16 cellular contexts compared by ENCODE assay signal in the genomic region with DNA sequence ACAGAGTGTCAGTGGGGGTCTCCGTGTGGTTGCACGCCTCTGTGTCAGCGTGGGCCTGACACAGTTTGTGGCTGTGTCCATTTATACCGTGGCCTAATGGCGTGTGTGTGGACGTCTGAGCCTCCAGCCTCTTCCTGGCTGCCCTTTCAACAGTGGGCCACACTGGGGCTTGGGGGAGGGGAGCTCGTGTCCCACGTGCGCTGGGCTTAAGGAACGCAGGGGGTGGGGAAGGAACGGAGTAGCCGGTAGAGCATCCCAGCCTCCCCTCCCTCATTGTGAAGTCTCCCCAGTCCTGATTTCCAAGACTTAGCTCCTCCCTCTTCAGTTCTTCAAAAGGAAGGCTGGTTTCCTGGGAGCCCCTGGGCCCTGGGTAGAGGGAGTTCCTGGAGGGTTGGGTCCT. TPM values are rescaled to one million over a fixed set of nuclear protein-coding genes. Genes with fewer than 3 reads are reported as not detected.
DNase-seq lines count a peak whose midpoint lies in the region; ATAC-seq and TF ChIP-seq lines count a peak whose summit lies in the region.
"Had no signal": no experiment of that assay in that cellular context is flagged by ENCODE, and none has a peak within 500 bp of the region (broad histone marks: within the 10 kb centered on the region; RNA-seq: fewer than 3 reads in every experiment).

No MANE protein-coding gene starts in this region.

- in situ Hi-C loops in IMR-90 (cut with MboI; ENCODE audit: low sequenced_read_pairs), result no loop called here

- H4K8ac ChIP-seq in IMR-90 (ENCODE audit: low read depth in 2 of 2, low read length in 2 of 2), result no peak overlapping the region

- TF ChIP-seq RAD21 in IMR-90 (IDR thresholded peaks at IDR 0.05; ENCODE audit: low read length), result no peak

- H3K36me3 ChIP-seq in H7 (replicated peaks; ENCODE audit: control insufficient read depth, insufficient read depth, low read length) (no peaks in the 10 kb centered on the region), IMR-90 (ENCODE audit: control insufficient read depth, insufficient read depth, low read length) (no peaks in the 10 kb centered on the region), body of pancreas (replicated peaks in 1 of 2; ENCODE audit: insufficient read depth in 1 of 2, low read depth in 2 of 2) (no peaks in the 10 kb centered on the region)
- no peaks in the 10 kb centered on the region for H3K36me3 ChIP-seq in naive thymus-derived CD4-positive, alpha-beta T cell (ENCODE audit: control insufficient read depth in 2 of 3, insufficient read depth in 3 of 3, low read length in 3 of 3)

- H4K91ac ChIP-seq in IMR-90 (ENCODE audit: insufficient read depth, low read depth, low read length), result no peak overlapping the region

- no peak overlapping the region for H3K56ac ChIP-seq in IMR-90 (ENCODE audit: extremely low read depth, insufficient read depth, low read length)

- dilution Hi-C loops in IMR-90 (cut with HindIII; ENCODE audit: low sequenced_read_pairs, unreplicated experiment), result no loop called here

- intact Hi-C loops in IMR-90 (cut with micrococcal nuclease), result no loop called here
- intact Hi-C loops in naive thymus-derived CD4-positive, alpha-beta T cell (cut with micrococcal nuclease), result no loop called here
- intact Hi-C loops in body of pancreas (cut with DNase I), result no loop called here

- no peak overlapping the region for H2BK120ac ChIP-seq in IMR-90 (ENCODE audit: low read depth, low read length)

- H2AK9ac ChIP-seq in IMR-90 (replicated peaks; ENCODE audit: low read depth, low read length, poor library complexity), result no peak overlapping the region

- TF ChIP-seq POLR2A in IMR-90 (IDR thresholded peaks at IDR 0.05; ENCODE audit: low read depth, low read length) (no peak), body of pancreas (IDR thresholded peaks at IDR 0.05) (no peak)

- BruUV-seq in IMR-90 (replicated peaks; lab: Mats Ljungman, UMichigan), result no TSS peak

- peaks cover 27% of the 10 kb centered on the region for H3K27me3 Mint-ChIP-seq in neural crest cell (ENCODE audit: low read depth)
- H3K27me3 Mint-ChIP-seq in naive thymus-derived CD4-positive, alpha-beta T cell, result peaks cover 0 to 32% (median 0%) of the 10 kb centered on the region in 5 donors

- H3K9me1 ChIP-seq in IMR-90 (ENCODE audit: insufficient read depth, low read length), result peaks cover 3% of the 10 kb centered on the region

- POLR2A ChIA-PET in IMR-90 (lab: Charles Lee; ENCODE audit: unreplicated experiment), result no interaction called here
- POLR2A ChIA-PET in naive thymus-derived CD4-positive, alpha-beta T cell (lab: Charles Lee), result interaction anchor here (0.5 to 1.0 kb wide), 2 partner anchors 31 to 92 kb away, joined by 3 read pairs; no protein-coding TSS in a partner anchor

- H3K27ac Mint-ChIP-seq in neural crest cell (ENCODE audit: unreplicated experiment), result no peak overlapping the region
- H3K27ac Mint-ChIP-seq in naive thymus-derived CD4-positive, alpha-beta T cell, result no peak overlapping the region

- no peak overlapping the region for H3K4ac ChIP-seq in IMR-90 (ENCODE audit: low read depth, low read length)

- H2BK20ac ChIP-seq in IMR-90 (ENCODE audit: low read depth, low read length), result no peak overlapping the region

- H2BK15ac ChIP-seq in IMR-90 (ENCODE audit: low read depth, low read length), result no peak overlapping the region

- H3K4me3 ChIP-seq in H7 (ENCODE audit: insufficient read depth, low read depth, low read length), result no peak overlapping the region
- H3K4me3 ChIP-seq in IMR-90 (ENCODE audit: insufficient read depth, low read depth, low read length), result no peak overlapping the region
- H3K4me3 ChIP-seq in naive thymus-derived CD4-positive, alpha-beta T cell (ENCODE audit: low read length), result no peak overlapping the region
- H3K4me3 ChIP-seq in body of pancreas, result no peak overlapping the region
- H3K4me3 ChIP-seq: PC-9 had no signal

- H3K27me3 ChIP-seq in H7 (ENCODE audit: control insufficient read depth, insufficient read depth, low read length), result peaks cover 8% of the 10 kb centered on the region
- no peaks in the 10 kb centered on the region for H3K27me3 ChIP-seq in IMR-90 (ENCODE audit: control insufficient read depth, insufficient read depth, low read length)
- H3K27me3 ChIP-seq in naive thymus-derived CD4-positive, alpha-beta T cell (ENCODE audit: control insufficient read depth in 2 of 2, insufficient read depth in 2 of 2, low read length in 2 of 2), result no peaks in the 10 kb centered on the region
- H3K27me3 ChIP-seq in body of pancreas, result no peaks in the 10 kb centered on the region

- no peak overlapping the region for H3K9ac ChIP-seq in IMR-90 (ENCODE audit: low read depth, low read length)
- H3K9ac ChIP-seq: SK-N-SH had no signal

- peak overlapping the region; percentile 23; the same call in 1 of the 2 replicates for H4K5ac ChIP-seq in IMR-90 (ENCODE audit: low read depth, low read length)

- H3K18ac ChIP-seq in IMR-90 (ENCODE audit: low read depth, low read length), result no peak overlapping the region

- peaks cover 6% of the 10 kb centered on the region for H3K4me1 Mint-ChIP-seq in neural crest cell
- H3K4me1 Mint-ChIP-seq in naive thymus-derived CD4-positive, alpha-beta T cell, result peaks cover 0 to 3% (median 0%) of the 10 kb centered on the region in 7 donors

- H4K20me1 ChIP-seq in IMR-90 (ENCODE audit: insufficient read depth, low read length), result no peaks in the 10 kb centered on the region

- H2BK5ac ChIP-seq in IMR-90 (ENCODE audit: low read depth, low read length, poor library complexity, severe bottlenecking), result no peak overlapping the region

- H3K27ac ChIP-seq in IMR-90 (ENCODE audit: insufficient read depth, low read length), result no peak overlapping the region
- H3K27ac ChIP-seq in naive thymus-derived CD4-positive, alpha-beta T cell (ENCODE audit: low read depth, low read length), result no peak overlapping the region
- no peak overlapping the region for H3K27ac ChIP-seq in body of pancreas
- H3K27ac ChIP-seq: PC-9 had no signal

- H3K23ac ChIP-seq in IMR-90 (ENCODE audit: low read depth, low read length), result no peak overlapping the region

- 0 out of 2 replicates have a peak overlapping the region, but pooled peaks have one; percentile 23 for H2AK5ac ChIP-seq in IMR-90 (ENCODE audit: low read depth, low read length)

- H3K79me1 ChIP-seq in IMR-90 (ENCODE audit: low read depth in 1 of 2, low read length in 2 of 2), result no peaks in the 10 kb centered on the region

- H3K4me1 ChIP-seq in IMR-90 (ENCODE audit: control insufficient read depth, insufficient read depth, low read length) (peaks cover 4% of the 10 kb centered on the region), body of pancreas (peaks cover 6% of the 10 kb centered on the region)
- H3K4me1 ChIP-seq in naive thymus-derived CD4-positive, alpha-beta T cell (ENCODE audit: control insufficient read depth in 2 of 2, insufficient read depth in 2 of 2, low read length in 2 of 2), result peaks cover 5 to 7% of the 10 kb centered on the region in 2 donors

- 89% methylated on average over 3 of the region's 12 CpGs; no CpG with 5 or more reads in 1 of the 2 experiments for WGBS in IMR-90 (ENCODE audit: extremely low coverage in 2 of 2, insufficient read length in 1 of 2), 2 experiments
- 57 to 71% methylated on average over 10 to 12 of the region's 12 CpGs for WGBS in body of pancreas, 2 donors

- peak overlapping the region; percentile 61 for H2AFZ ChIP-seq in IMR-90 (replicated peaks; ENCODE audit: low read length, poor library complexity)
- H2AFZ ChIP-seq: PC-9 had no signal

- H3K4me2 ChIP-seq in IMR-90 (ENCODE audit: low read depth, low read length), result no peak overlapping the region
- H3K4me2 ChIP-seq: PC-9, SK-N-SH had no signal

- CTCF ChIA-PET in IMR-90 (lab: Yijun Ruan, JAX), result no interaction called here
- CTCF ChIA-PET in naive thymus-derived CD4-positive, alpha-beta T cell (lab: Charles Lee), result interaction anchor here (0.5 to 0.6 kb wide), 2 partner anchors 167 to 1213 kb away, joined by 3 to 4 read pairs; no protein-coding TSS in a partner anchor

- TF ChIP-seq CTCF in IMR-90 (conservative IDR thresholded peaks at IDR 0.05; ENCODE audit: low read depth, low read length), result no peak
- no peak for TF ChIP-seq CTCF in neural crest cell (conservative IDR thresholded peaks at IDR 0.05)
- no peak for TF ChIP-seq CTCF in body of pancreas (IDR thresholded peaks at IDR 0.05)

- H3K14ac ChIP-seq in IMR-90 (replicated peaks; ENCODE audit: low read depth, low read length), result no peak overlapping the region

- ATAC-seq in IMR-90 (ENCODE audit: low read depth) (no peak), esophagus mucosa (peak; percentile 12), body of pancreas (no peak)
- no peak for ATAC-seq in naive thymus-derived CD4-positive, alpha-beta T cell
- ATAC-seq: Right ventricle myocardium inferior had no signal

- no peaks in the 10 kb centered on the region for H3K36me3 Mint-ChIP-seq in neural crest cell (ENCODE audit: low read depth)
- no peaks in the 10 kb centered on the region for H3K36me3 Mint-ChIP-seq in naive thymus-derived CD4-positive, alpha-beta T cell

- peak overlapping the region; percentile 34 for H3K4me3 Mint-ChIP-seq in neural crest cell
- H3K4me3 Mint-ChIP-seq in naive thymus-derived CD4-positive, alpha-beta T cell, result no peak overlapping the region

- no peaks in the 10 kb centered on the region for H3K9me3 Mint-ChIP-seq in neural crest cell
- no peaks in the 10 kb centered on the region for H3K9me3 Mint-ChIP-seq in naive thymus-derived CD4-positive, alpha-beta T cell

- peak; percentile 84 for DNase-seq in H7
- DNase-seq in IMR-90, result no peak
- no peak for DNase-seq in neural crest cell (ENCODE audit: low read depth, low spot score)
- DNase-seq in naive thymus-derived CD4-positive, alpha-beta T cell, result no peak
- DNase-seq in body of pancreas, result no peak
- DNase-seq in NK-92 (lab: John Stamatoyannopoulos, UW; ENCODE audit: unreplicated experiment), result no peak
- no peak for DNase-seq in NCI-H510A treated with DMSO at 0.1 percent for 48 hours (lab: John Stamatoyannopoulos, UW)
- DNase-seq: AML-193, GDM1, NCI-H1092, NCI-H226, NCI-H526 treated with DMSO at 0.1 percent for 48 hours, PC-9, SK-N-SH had no signal

- H3K9me3 ChIP-seq in IMR-90 (ENCODE audit: control insufficient read depth, insufficient read depth, low read length) (no peaks in the 10 kb centered on the region), body of pancreas (no peaks in the 10 kb centered on the region)
- H3K9me3 ChIP-seq in naive thymus-derived CD4-positive, alpha-beta T cell (ENCODE audit: control insufficient read depth in 2 of 3, low read length in 3 of 3), result no peaks in the 10 kb centered on the region
- H3K9me3 ChIP-seq: SK-N-SH had no signal

RNA-seq across cellular contexts. Expression of a gene that starts 9.5 kb away (rescaled TPM):
- total RNA-seq in H7 (2014; rRNA removed; shearing (Covaris generic)), result 1.3 and 2.1 TPM in 2 replicates
- not detected in 2 replicates for total RNA-seq in IMR-90 (2012; rRNA removed)
- 0.43 and 0.56 TPM in 2 replicates for polyA plus RNA-seq in IMR-90 (2012; rRNA removed)
- polyA plus RNA-seq in IMR-90 (2012; cell fraction: cytosol; rRNA removed), result 0.66 and 1.9 TPM in 2 replicates
- polyA plus RNA-seq in IMR-90 (2012; cell fraction: nucleus; rRNA removed; ENCODE audit: low replicate concordance), result 1.8 and 4.2 TPM in 2 replicates
- total RNA-seq in esophagus mucosa, result 0.40 TPM
- total RNA-seq in neural crest cell, result 0.41 and 0.56 TPM in 2 replicates
- total RNA-seq in naive thymus-derived CD4-positive, alpha-beta T cell, result under 1 TPM; 0.22 to 0.98 (median 0.41) TPM
- not detected for polyA plus RNA-seq in naive thymus-derived CD4-positive, alpha-beta T cell
- total RNA-seq in body of pancreas, result not detected
- total RNA-seq: Right ventricle myocardium inferior had no signal

RNA-seq across cellular contexts. Expression of a gene that starts 15.1 kb away (rescaled TPM):
- not detected in 2 replicates for total RNA-seq in H7 (2014; rRNA removed; shearing (Covaris generic))
- total RNA-seq in IMR-90 (2012; rRNA removed) (under 0.01 TPM in 2 replicates), esophagus mucosa (4.0 TPM), neural crest cell (0.09 TPM in 1 of 2 replicates, not detected in the other), body of pancreas (not detected)
- 0.19 and 0.26 TPM in 2 replicates for polyA plus RNA-seq in IMR-90 (2012; rRNA removed)
- 0.06 and 0.19 TPM in 2 replicates for polyA plus RNA-seq in IMR-90 (2012; cell fraction: cytosol; rRNA removed)
- 0.52 and 0.83 TPM in 2 replicates for polyA plus RNA-seq in IMR-90 (2012; cell fraction: nucleus; rRNA removed; ENCODE audit: low replicate concordance)
- total RNA-seq in naive thymus-derived CD4-positive, alpha-beta T cell, result 1 to 10 TPM in 1 of 5 experiments, under 1 TPM in 3, not detected in 1; 0.22 to 1.6 (median 0.75) TPM
- 1 to 10 TPM in 1 of 2 donors, under 1 TPM in 1; 0.11 to 1.6 TPM for polyA plus RNA-seq in naive thymus-derived CD4-positive, alpha-beta T cell
- total RNA-seq: Right ventricle myocardium inferior had no signal

RNA-seq across cellular contexts. Expression of a gene that starts 18.8 kb away (rescaled TPM):
- 19.2 and 32.4 TPM in 2 replicates for total RNA-seq in H7 (2014; rRNA removed; shearing (Covaris generic))
- 1.7 and 3.4 TPM in 2 replicates for total RNA-seq in IMR-90 (2012; rRNA removed)
- 10.5 and 11.5 TPM in 2 replicates for polyA plus RNA-seq in IMR-90 (2012; rRNA removed)
- polyA plus RNA-seq in IMR-90 (2012; cell fraction: cytosol; rRNA removed), result 4.8 and 6.2 TPM in 2 replicates
- polyA plus RNA-seq in IMR-90 (2012; cell fraction: nucleus; rRNA removed; ENCODE audit: low replicate concordance), result 230 and 249 TPM in 2 replicates
- 65.0 TPM for total RNA-seq in esophagus mucosa
- total RNA-seq in neural crest cell, result 38.3 and 51.6 TPM in 2 replicates
- 1,000 to 10,000 TPM in 2 of 5 experiments, 10 to 100 TPM in 3; 40.1 to 1,786 (median 95.0) TPM for total RNA-seq in naive thymus-derived CD4-positive, alpha-beta T cell
- 10 to 100 TPM in 1 of 2 donors, 1 to 10 TPM in 1; 7.9 to 12.1 TPM for polyA plus RNA-seq in naive thymus-derived CD4-positive, alpha-beta T cell
- 10 to 100 TPM; 27.5 to 78.8 TPM for total RNA-seq in body of pancreas

RNA-seq across cellular contexts. Expression of a gene that starts 29.4 kb away (rescaled TPM):
- 7.3 and 10.5 TPM in 2 replicates for total RNA-seq in H7 (2014; rRNA removed; shearing (Covaris generic))
- total RNA-seq in IMR-90 (2012; rRNA removed) (2.2 and 2.3 TPM in 2 replicates), esophagus mucosa (20.9 TPM), neural crest cell (47.2 and 49.7 TPM in 2 replicates), body of pancreas (10 to 100 TPM; 16.3 to 26.4 TPM)
- 27.3 and 33.3 TPM in 2 replicates for polyA plus RNA-seq in IMR-90 (2012; rRNA removed)
- polyA plus RNA-seq in IMR-90 (2012; cell fraction: cytosol; rRNA removed), result 14.0 and 29.1 TPM in 2 replicates
- polyA plus RNA-seq in IMR-90 (2012; cell fraction: nucleus; rRNA removed; ENCODE audit: low replicate concordance), result 68.1 and 141 TPM in 2 replicates
- total RNA-seq in naive thymus-derived CD4-positive, alpha-beta T cell, result 100 to 1,000 TPM in 4 of 5 experiments, 10 to 100 TPM in 1; 87.1 to 256 (median 210) TPM
- 10 to 100 TPM; 75.0 to 75.1 TPM for polyA plus RNA-seq in naive thymus-derived CD4-positive, alpha-beta T cell

RNA-seq across cellular contexts. Expression of a gene that starts 42.8 kb away (rescaled TPM):
- 27.7 and 40.7 TPM in 2 replicates for total RNA-seq in H7 (2014; rRNA removed; shearing (Covaris generic))
- total RNA-seq in IMR-90 (2012; rRNA removed) (14.3 and 60.3 TPM in 2 replicates), esophagus mucosa (17.5 TPM), neural crest cell (41.4 and 45.7 TPM in 2 replicates), body of pancreas (10 to 100 TPM in 1 of 2 donors, 1 to 10 TPM in 1; 7.6 to 12.7 TPM)
- 12.9 and 13.4 TPM in 2 replicates for polyA plus RNA-seq in IMR-90 (2012; rRNA removed)
- 5.7 and 11.7 TPM in 2 replicates for polyA plus RNA-seq in IMR-90 (2012; cell fraction: cytosol; rRNA removed)
- 8.7 and 10.5 TPM in 2 replicates for polyA plus RNA-seq in IMR-90 (2012; cell fraction: nucleus; rRNA removed; ENCODE audit: low replicate concordance)
- 10 to 100 TPM; 23.1 to 49.7 (median 26.5) TPM for total RNA-seq in naive thymus-derived CD4-positive, alpha-beta T cell
- polyA plus RNA-seq in naive thymus-derived CD4-positive, alpha-beta T cell, result 10 to 100 TPM; 40.4 to 45.9 TPM
